ENCODE assay signal across 8 cellular contexts in the genomic region with DNA sequence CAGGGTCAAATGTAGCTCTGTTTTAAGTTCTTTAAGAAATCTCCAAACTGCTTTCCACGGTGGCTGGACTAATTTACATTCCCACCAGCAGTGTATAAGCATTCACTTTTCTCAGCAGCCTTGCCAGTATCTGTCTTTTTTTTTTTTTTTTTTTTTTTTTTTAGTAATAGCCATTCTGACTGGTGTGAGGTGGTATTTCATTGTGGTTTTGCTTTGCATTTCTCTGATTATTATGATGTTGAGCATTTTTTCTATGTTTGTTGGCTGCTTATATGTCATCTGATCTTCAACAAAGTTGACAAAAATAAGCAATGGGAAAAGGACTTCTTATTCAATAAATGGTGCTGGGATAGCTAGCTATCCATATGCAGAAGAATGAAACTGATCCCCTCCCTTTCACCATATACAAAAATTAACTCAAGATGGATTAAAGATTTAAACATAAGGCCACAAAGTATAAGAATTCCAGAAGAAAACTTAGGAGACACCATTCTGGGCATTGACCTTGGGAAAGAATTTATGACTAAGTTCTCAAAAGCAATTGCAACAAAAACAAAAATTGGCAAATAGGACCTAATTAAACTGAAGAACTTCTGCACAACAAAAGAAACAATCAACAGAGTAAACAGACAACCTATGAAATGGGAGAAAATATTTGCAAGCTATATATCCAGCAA. TPM values are rescaled to one million over a fixed set of nuclear protein-coding genes. Genes with fewer than 3 reads are reported as not detected.
A peak's percentile ranks its signal among the peaks of the same experiment; 100 is the strongest.
DNase-seq lines count a peak whose midpoint lies in the region; TF ChIP-seq lines count a peak whose summit lies in the region.
"Not testable (repeated sequence)": the region's sequence is repeated elsewhere in the genome, so short reads cannot be mapped to it uniquely, and the experiment has no call there.

No MANE protein-coding gene starts in this region.

- peak overlapping the region; percentile 85 to 86 for H3K27ac ChIP-seq in uterus

- not testable (repeated sequence) for H3K4me3 ChIP-seq in astrocyte of the cerebellum (ENCODE audit: low read depth, low read length); choroid plexus epithelial cell (ENCODE audit: low read depth, low read length); fibroblast of the aortic adventitia (ENCODE audit: low read depth, low read length)
- H3K4me3 ChIP-seq in uterus = peak overlapping the region; percentile 26 to 34

- not testable (repeated sequence) for H3K36me3 Mint-ChIP-seq in nephron (ENCODE audit: low read depth)

- not testable (repeated sequence) for TF ChIP-seq CTCF in AG09319 (IDR thresholded peaks at IDR 0.05; ENCODE audit: low read depth, low read length); astrocyte of the cerebellum (IDR thresholded peaks at IDR 0.05; ENCODE audit: low read depth, low read length, missing control alignments); choroid plexus epithelial cell (conservative IDR thresholded peaks at IDR 0.05; ENCODE audit: low read depth, low read length); fibroblast of the aortic adventitia (IDR thresholded peaks at IDR 0.05; ENCODE audit: insufficient read depth, low read length); nephron (IDR thresholded peaks at IDR 0.05; ENCODE audit: unreplicated experiment in 3 of 3); uterus (IDR thresholded peaks at IDR 0.05)

- H3K9me3 Mint-ChIP-seq in nephron = not testable (repeated sequence)

- not testable (repeated sequence) for H3K4me3 Mint-ChIP-seq in nephron

- H3K9me3 ChIP-seq in uterus = not testable (repeated sequence)

- H3K27me3 Mint-ChIP-seq in nephron (ENCODE audit: low read depth) = not testable (repeated sequence)

- H3K27ac Mint-ChIP-seq in nephron = peak overlapping the region in 2 of 3 experiments; percentile 3 to 23

- H3K4me1 ChIP-seq in uterus = not testable (repeated sequence)

- not testable (repeated sequence) for TF ChIP-seq POLR2A in uterus (IDR thresholded peaks at IDR 0.05)

- H3K27me3 ChIP-seq in uterus = not testable (repeated sequence)

- intact Hi-C loops in uterus (cut with DNase I; ENCODE audit: low total_unique reads) = not testable (repeated sequence)

- H3K4me1 Mint-ChIP-seq in nephron = peaks cover 33% of the 10 kb centered on the region

- in situ Hi-C loops in astrocyte of the cerebellum (cut with HindIII; ENCODE audit: low sequenced_read_pairs) = not testable (repeated sequence)

- H3K36me3 ChIP-seq in uterus = not testable (repeated sequence)

- peak; percentile 56 for DNase-seq in AG09319 (ENCODE audit: extremely low read depth, low read depth)
- peak; percentile 25 for DNase-seq in H4 (ENCODE audit: low spot score)
- DNase-seq in RPMI7951 (ENCODE audit: low read depth) = peak; percentile 38
- DNase-seq in astrocyte of the cerebellum (ENCODE audit: low read depth) = peak; percentile 65
- DNase-seq in choroid plexus epithelial cell (ENCODE audit: low read depth) = peak; percentile 82
- peak; percentile 76 for DNase-seq in fibroblast of the aortic adventitia (ENCODE audit: low read depth)
- DNase-seq in uterus = not testable (repeated sequence)

RNA-seq across cellular contexts. Expression of gene FRMD6, which starts 52.6 kb away (rescaled TPM):
- 58.1 and 72.8 TPM in 2 replicates for total RNA-seq in H4 (2014; rRNA removed; shearing (Covaris generic))
- total RNA-seq in RPMI7951 (2014; rRNA removed; shearing (Covaris generic)) = 98.9 and 127 TPM in 2 replicates
- total RNA-seq in fibroblast of the aortic adventitia (ENCODE audit: low replicate concordance) (192 and 257 TPM in 2 replicates), uterus (100 to 1,000 TPM in 3 of 4 donors, 10 to 100 TPM in 1; 97.4 to 199 (median 134) TPM)
